ENCODE assay signal across 18 cellular contexts in genomic region chr14:92325835-92326234, GRCh38. TPM values are rescaled to one million over a fixed set of nuclear protein-coding genes. Genes with fewer than 3 reads are reported as not detected.
DNase-seq lines count a peak whose midpoint lies in the region; TF ChIP-seq lines count a peak whose summit lies in the region.
"Had no signal": no experiment of that assay in that cellular context is flagged by ENCODE, and none has a peak within 500 bp of the region (broad histone marks: within the 10 kb centered on the region; RNA-seq: fewer than 3 reads in every experiment).

No MANE protein-coding gene starts in this region.

- H3K4me1 ChIP-seq in OCI-LY1 (ENCODE audit: insufficient read depth, low read length, severe bottlenecking) = no peaks in the 10 kb centered on the region
- H3K4me1 ChIP-seq: Caco-2 had no signal

- no peak overlapping the region for H3K4me2 ChIP-seq in OCI-LY1 (ENCODE audit: low read length)

- H4K20me1 ChIP-seq in OCI-LY1 (ENCODE audit: insufficient read depth, low read length) = no peaks in the 10 kb centered on the region

- H3K36me3 ChIP-seq in OCI-LY1 (ENCODE audit: insufficient read depth, low read length) = no peaks in the 10 kb centered on the region
- H3K36me3 ChIP-seq: suprapubic skin had no signal

- H3K27me3 ChIP-seq in OCI-LY1 (ENCODE audit: insufficient read depth, low read length) = no peaks in the 10 kb centered on the region

- H3K4me3 ChIP-seq in AG09309 (ENCODE audit: control insufficient read depth, low read depth, low read length) (no peak overlapping the region), OCI-LY1 (ENCODE audit: low read depth, low read length, poor library complexity, severe bottlenecking) (no peak overlapping the region), choroid plexus epithelial cell (ENCODE audit: low read depth, low read length) (no peak overlapping the region)
- H3K4me3 ChIP-seq: suprapubic skin had no signal

- TF ChIP-seq CTCF in AG09309 (IDR thresholded peaks at IDR 0.05; ENCODE audit: control insufficient read depth, insufficient read depth, low read depth, low read length, missing control alignments) (peak; percentile 1), GM12874 (IDR thresholded peaks at IDR 0.05; ENCODE audit: insufficient read depth, low read depth, low read length) (0 out of 2 replicates have a peak, but pooled peaks have one; percentile 7), OCI-LY1 (IDR thresholded peaks at IDR 0.05; ENCODE audit: low read length) (peak; percentile 11; the same call in 1 of the 2 replicates), choroid plexus epithelial cell (conservative IDR thresholded peaks at IDR 0.05; ENCODE audit: low read depth, low read length) (peak; percentile 32)

- no peaks in the 10 kb centered on the region for H3K9me2 ChIP-seq in OCI-LY1 (ENCODE audit: low read depth, low read length)

- no peak overlapping the region for H3K9ac ChIP-seq in OCI-LY1 (ENCODE audit: low read length)

- no peaks in the 10 kb centered on the region for H3F3A ChIP-seq in OCI-LY1 (ENCODE audit: insufficient read depth, low read length)

- no peak for DNase-seq in AG09309 (ENCODE audit: low read depth)
- peak; percentile 20 for DNase-seq in choroid plexus epithelial cell (ENCODE audit: low read depth)
- DNase-seq in DMS79 treated with DMSO at 0.1 percent for 48 hours (lab: John Stamatoyannopoulos, UW) = no peak
- DNase-seq in A172 (ENCODE audit: low spot score) = no peak
- no peak for DNase-seq in NCI-H510A (lab: John Stamatoyannopoulos, UW)
- DNase-seq in T-helper 1 cell = no peak
- DNase-seq: activated CD4-positive, alpha-beta T cell treated with anti-CD3 and anti-CD28 coated beads, Interleukin-2, amount 50 U/mL, for 4 hours; left colon; NCI-H1930; NCI-H526 had no signal

- H2AFZ ChIP-seq in OCI-LY1 (ENCODE audit: low read length) = no peak overlapping the region

- H3K79me2 ChIP-seq in OCI-LY1 (ENCODE audit: insufficient read depth, low read length) = no peaks in the 10 kb centered on the region

- no peak overlapping the region for H3K27ac ChIP-seq in OCI-LY1 (ENCODE audit: low read depth, low read length, poor library complexity, severe bottlenecking)
- H3K27ac ChIP-seq: suprapubic skin had no signal

- H3K9me3 ChIP-seq in OCI-LY1 (ENCODE audit: low read length) = no peaks in the 10 kb centered on the region
- H3K9me3 ChIP-seq: Caco-2, suprapubic skin had no signal

RNA-seq across cellular contexts. Expression of gene SLC24A4, which starts 2.9 kb away (rescaled TPM):
- total RNA-seq in A172 (2014; rRNA removed; shearing (Covaris generic)) = not detected in 2 replicates
- total RNA-seq: B cell, Caco-2, mesothelial cell of epicardium, pulmonary artery endothelial cell, RPMI7951 had no signal
